Comparison of ENCODE assay signal across 9 cellular contexts in genomic region chrX:38891641-38892413, GRCh38.
A peak's percentile ranks its signal among the peaks of the same experiment; 100 is the strongest.
DNase-seq lines count a peak whose midpoint lies in the region; ATAC-seq lines count a peak whose summit lies in the region.
"Had no signal": no experiment of that assay in that cellular context is flagged by ENCODE, and none has a peak within 500 bp of the region (broad histone marks: within the 10 kb centered on the region; RNA-seq: fewer than 3 reads in every experiment).

No MANE protein-coding gene starts in this region.

- H3K9ac ChIP-seq in adipocyte (ENCODE audit: low read length): no peak overlapping the region

- H3K4me1 ChIP-seq in adipocyte (ENCODE audit: control insufficient read depth, insufficient read depth, low read length): no peaks in the 10 kb centered on the region

- H3K4me3 ChIP-seq in adipocyte (ENCODE audit: low read length): no peak overlapping the region

- DNase-seq in EH (ENCODE audit: low read depth) (peak; percentile 64), adipocyte (ENCODE audit: low read depth) (peak; percentile 6), COLO829 (ENCODE audit: low spot score) (no peak), SK-N-DZ (ENCODE audit: low spot score) (no peak), NCI-H1048 (lab: John Stamatoyannopoulos, UW) (no peak)
- no peak for DNase-seq in effector CD8-positive, alpha-beta T cell (lab: John Stamatoyannopoulos, UW)
- DNase-seq: PC-3 had no signal

- no peaks in the 10 kb centered on the region for H3K9me3 ChIP-seq in adipocyte (ENCODE audit: control insufficient read depth, low read length)

- ATAC-seq in GM19351 (IDR thresholded peaks at IDR 0.05; ENCODE audit: unreplicated experiment): peak; percentile 92
- peak; percentile 76 for ATAC-seq in HG03103 (IDR thresholded peaks at IDR 0.05; ENCODE audit: low read depth, unreplicated experiment)
- ATAC-seq: PC-3 had no signal

- H3K36me3 ChIP-seq in adipocyte (ENCODE audit: control insufficient read depth, insufficient read depth, low read length, severe bottlenecking): no peaks in the 10 kb centered on the region

- H3K27me3 ChIP-seq in adipocyte (replicated peaks; ENCODE audit: control insufficient read depth, insufficient read depth, low read length): peaks cover 12% of the 10 kb centered on the region

Comparison
In these comparisons a context has a peak if more than half of its experiments do, and no peak if none do; other contexts are left out.
1. DNase-seq: peak in EH (single experiment) and adipocyte (single experiment); none in effector CD8-positive, alpha-beta T cell (single experiment), COLO829 (single experiment), SK-N-DZ (single experiment) and NCI-H1048 (single experiment).